In the genomic region with DNA sequence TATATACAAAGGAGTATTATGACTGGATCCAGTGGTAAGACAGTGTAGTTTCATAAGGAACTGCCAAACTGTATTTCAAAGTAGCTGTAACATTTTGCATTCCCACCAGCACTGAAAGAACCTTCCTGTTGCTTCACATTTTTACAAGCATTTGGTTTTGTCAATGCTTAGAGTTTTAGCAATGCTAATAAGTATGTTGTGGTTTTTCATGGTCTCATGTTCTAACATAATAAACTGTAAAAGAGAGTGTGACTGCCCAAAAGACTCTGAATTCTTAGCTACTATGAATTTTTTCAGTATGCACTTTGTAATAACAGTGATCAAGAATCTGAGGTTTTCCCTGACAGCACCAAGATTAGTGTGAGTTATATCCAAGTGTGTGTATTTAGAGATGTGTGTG, we compare ENCODE assay signal across 31 cellular contexts.
"Had no signal": no experiment of that assay in that cellular context is flagged by ENCODE, and none has a peak within 500 bp of the region (broad histone marks: within the 10 kb centered on the region; RNA-seq: fewer than 3 reads in every experiment).

No MANE protein-coding gene starts in this region.

- H3K36me3 Mint-ChIP-seq: activated naive CD4-positive, alpha-beta T cell treated with anti-CD3 and anti-CD28 coated beads, Interleukin-2, amount 10 ng/mL, durations not matched to agents 7 days and 5 days; activated naive CD8-positive, alpha-beta T cell treated with anti-CD3 and anti-CD28 coated beads, Interleukin-2, amount 10 ng/mL, durations not matched to agents 7 days and 5 days; naive B cell had no signal

- H3K27ac ChIP-seq: cardiac muscle cell, coronary artery, dorsolateral prefrontal cortex, gastrocnemius medialis, hepatocyte, left ventricle myocardium inferior, ovary, right lobe of liver, testis, transverse colon had no signal

- H2AFZ ChIP-seq: hepatocyte had no signal

- DNase-seq: activated CD4-positive, alpha-beta memory T cell treated with anti-CD3 and anti-CD28 coated beads, Interleukin-2, amount 10 ng/mL, durations not matched to agents 7 days and 5 days; activated CD4-positive, alpha-beta T cell treated with anti-CD3 and anti-CD28 coated beads for 1 hour; activated CD4-positive, alpha-beta T cell treated with anti-CD3 and anti-CD28 coated beads, Interleukin-2, amount 10 ng/mL, durations not matched to agents 7 days and 5 days; activated CD8-positive, alpha-beta memory T cell treated with anti-CD3 and anti-CD28 coated beads, Interleukin-2, amount 50 U/mL, for 48 hours; activated gamma-delta T cell; activated naive CD4-positive, alpha-beta T cell treated with anti-CD3 and anti-CD28 coated beads, Interleukin-2, amount 10 ng/mL, durations not matched to agents 7 days and 5 days; activated naive CD8-positive, alpha-beta T cell treated with anti-CD3 and anti-CD28 coated beads, Interleukin-2, amount 10 ng/mL, durations not matched to agents 7 days and 5 days; activated T-cell treated with anti-CD3 and anti-CD28 coated beads, Interleukin-2, amount 50 U/mL, for 24 hours; amniotic stem cell; cerebellar nuclear complex; dorsolateral prefrontal cortex; effector memory CD4-positive, alpha-beta T cell; gastrocnemius medialis; glutamatergic neuron; islet precursor cell; left ventricle myocardium inferior; naive B cell; ovary; right lobe of liver; stimulated activated CD4-positive, alpha-beta T cell treated with anti-CD3 and anti-CD28 coated beads, Interleukin-12 subunit alpha, Interleukin-12 subunit beta, amount 100 ng/mL, for 4 hours; stimulated activated CD4-positive, alpha-beta T cell treated with anti-CD3 and anti-CD28 coated beads, Interleukin-4, amount 100 ng/mL, for 1 hour; stimulated activated naive CD8-positive, alpha-beta T cell treated with anti-CD3 and anti-CD28 coated beads, Interleukin-15, Interleukin-2, amounts not matched to agents 100 U/mL and 50 U/mL, for 24 hours; T-helper 2 cell; testis; transverse colon had no signal

- H3K27ac Mint-ChIP-seq: activated CD4-positive, alpha-beta memory T cell treated with anti-CD3 and anti-CD28 coated beads, Interleukin-2, amount 10 ng/mL, durations not matched to agents 7 days and 5 days; activated CD4-positive, alpha-beta T cell treated with anti-CD3 and anti-CD28 coated beads, Interleukin-2, amount 10 ng/mL, durations not matched to agents 7 days and 5 days; activated naive CD4-positive, alpha-beta T cell treated with anti-CD3 and anti-CD28 coated beads, Interleukin-2, amount 10 ng/mL, durations not matched to agents 7 days and 5 days; activated naive CD8-positive, alpha-beta T cell treated with anti-CD3 and anti-CD28 coated beads, Interleukin-2, amount 10 ng/mL, durations not matched to agents 7 days and 5 days; activated T-cell treated with anti-CD3 and anti-CD28 coated beads, Interleukin-2, amount 50 U/mL, for 24 hours; naive B cell had no signal

- H3K4me1 ChIP-seq: left ventricle myocardium inferior, right lobe of liver, testis had no signal

- FAIRE-seq: urothelium cell line had no signal

- H3K9me3 ChIP-seq: gastrocnemius medialis, left ventricle myocardium inferior, ovary, right lobe of liver, testis, transverse colon had no signal

- H3K4me2 ChIP-seq: hepatocyte had no signal

- H3K27me3 ChIP-seq: cardiac muscle cell, dorsolateral prefrontal cortex, gastrocnemius medialis, hepatocyte, ovary, right lobe of liver, testis, transverse colon had no signal

- H3K36me3 ChIP-seq: cardiac muscle cell, gastrocnemius medialis, left ventricle myocardium inferior, ovary, right lobe of liver, transverse colon had no signal

- H3K9me3 Mint-ChIP-seq: activated CD4-positive, alpha-beta memory T cell treated with anti-CD3 and anti-CD28 coated beads, Interleukin-2, amount 10 ng/mL, durations not matched to agents 7 days and 5 days; activated CD4-positive, alpha-beta T cell treated with anti-CD3 and anti-CD28 coated beads, Interleukin-2, amount 10 ng/mL, durations not matched to agents 7 days and 5 days; activated naive CD4-positive, alpha-beta T cell treated with anti-CD3 and anti-CD28 coated beads, Interleukin-2, amount 10 ng/mL, durations not matched to agents 7 days and 5 days; activated naive CD8-positive, alpha-beta T cell treated with anti-CD3 and anti-CD28 coated beads, Interleukin-2, amount 10 ng/mL, durations not matched to agents 7 days and 5 days; activated T-cell treated with anti-CD3 and anti-CD28 coated beads, Interleukin-2, amount 50 U/mL, for 24 hours; brain had no signal

- H3K4me3 ChIP-seq: cardiac muscle cell, coronary artery, dorsolateral prefrontal cortex, gastrocnemius medialis, hepatocyte, left ventricle myocardium inferior, ovary, right lobe of liver, testis, transverse colon had no signal

- H3K79me2 ChIP-seq: hepatocyte had no signal

- ATAC-seq: gastrocnemius medialis; right lobe of liver; stimulated activated naive CD8-positive, alpha-beta T cell treated with anti-CD3 and anti-CD28 coated beads, Interleukin-15, Interleukin-2, amounts not matched to agents 100 U/mL and 50 U/mL, for 24 hours had no signal

- H3K4me1 Mint-ChIP-seq: activated CD4-positive, alpha-beta memory T cell treated with anti-CD3 and anti-CD28 coated beads, Interleukin-2, amount 10 ng/mL, durations not matched to agents 7 days and 5 days; activated CD4-positive, alpha-beta T cell treated with anti-CD3 and anti-CD28 coated beads, Interleukin-2, amount 10 ng/mL, durations not matched to agents 7 days and 5 days; activated naive CD4-positive, alpha-beta T cell treated with anti-CD3 and anti-CD28 coated beads, Interleukin-2, amount 10 ng/mL, durations not matched to agents 7 days and 5 days; activated naive CD8-positive, alpha-beta T cell treated with anti-CD3 and anti-CD28 coated beads, Interleukin-2, amount 10 ng/mL, durations not matched to agents 7 days and 5 days; naive B cell had no signal

- H3K27me3 Mint-ChIP-seq: activated CD4-positive, alpha-beta memory T cell treated with anti-CD3 and anti-CD28 coated beads, Interleukin-2, amount 10 ng/mL, durations not matched to agents 7 days and 5 days; activated CD4-positive, alpha-beta T cell treated with anti-CD3 and anti-CD28 coated beads, Interleukin-2, amount 10 ng/mL, durations not matched to agents 7 days and 5 days; activated naive CD4-positive, alpha-beta T cell treated with anti-CD3 and anti-CD28 coated beads, Interleukin-2, amount 10 ng/mL, durations not matched to agents 7 days and 5 days; activated naive CD8-positive, alpha-beta T cell treated with anti-CD3 and anti-CD28 coated beads, Interleukin-2, amount 10 ng/mL, durations not matched to agents 7 days and 5 days; activated T-cell treated with anti-CD3 and anti-CD28 coated beads, Interleukin-2, amount 50 U/mL, for 24 hours; brain; naive B cell; progenitor cell of endocrine pancreas had no signal

- H3K4me3 Mint-ChIP-seq: activated CD4-positive, alpha-beta memory T cell treated with anti-CD3 and anti-CD28 coated beads, Interleukin-2, amount 10 ng/mL, durations not matched to agents 7 days and 5 days; activated CD4-positive, alpha-beta T cell treated with anti-CD3 and anti-CD28 coated beads, Interleukin-2, amount 10 ng/mL, durations not matched to agents 7 days and 5 days; activated naive CD4-positive, alpha-beta T cell treated with anti-CD3 and anti-CD28 coated beads, Interleukin-2, amount 10 ng/mL, durations not matched to agents 7 days and 5 days; activated naive CD8-positive, alpha-beta T cell treated with anti-CD3 and anti-CD28 coated beads, Interleukin-2, amount 10 ng/mL, durations not matched to agents 7 days and 5 days; activated T-cell treated with anti-CD3 and anti-CD28 coated beads, Interleukin-2, amount 50 U/mL, for 24 hours; brain; naive B cell had no signal
